ENCODE assay signal across 14 cellular contexts in genomic region chr5:64295100-64295499, GRCh38.
DNase-seq lines count a peak whose midpoint lies in the region; ATAC-seq lines count a peak whose summit lies in the region.
"Had no signal": no experiment of that assay in that cellular context is flagged by ENCODE, and none has a peak within 500 bp of the region (broad histone marks: within the 10 kb centered on the region; RNA-seq: fewer than 3 reads in every experiment).

No MANE protein-coding gene starts in this region.

- ATAC-seq in HG03280 (IDR thresholded peaks at IDR 0.05; ENCODE audit: unreplicated experiment): no peak
- ATAC-seq in stimulated activated naive CD8-positive, alpha-beta T cell treated with anti-CD3 and anti-CD28 coated beads, Interleukin-15, amount 100 ng/mL, for 72 hours: no peak
- ATAC-seq in GM21825 (IDR thresholded peaks at IDR 0.05; ENCODE audit: unreplicated experiment): no peak

- H3K4me3 Mint-ChIP-seq in stimulated activated naive CD8-positive, alpha-beta T cell treated with anti-CD3 and anti-CD28 coated beads, Interleukin-15, amount 100 ng/mL, for 72 hours: no peak overlapping the region

- no peak overlapping the region for H3K27ac Mint-ChIP-seq in stimulated activated naive CD8-positive, alpha-beta T cell treated with anti-CD3 and anti-CD28 coated beads, Interleukin-15, amount 100 ng/mL, for 72 hours

- no peaks in the 10 kb centered on the region for H3K4me1 Mint-ChIP-seq in stimulated activated naive CD8-positive, alpha-beta T cell treated with anti-CD3 and anti-CD28 coated beads, Interleukin-15, amount 100 ng/mL, for 72 hours

- H3K27me3 Mint-ChIP-seq in stimulated activated naive CD8-positive, alpha-beta T cell treated with anti-CD3 and anti-CD28 coated beads, Interleukin-15, amount 100 ng/mL, for 72 hours: no peaks in the 10 kb centered on the region

- peak; percentile 79 for DNase-seq in DMS53 (lab: John Stamatoyannopoulos, UW)
- peak; percentile 21 for DNase-seq in NCI-H1694 treated with DMSO at 0.1 percent for 48 hours (lab: John Stamatoyannopoulos, UW)
- peak; percentile 80 for DNase-seq in NCI-H345 treated with DMSO at 0.1 percent for 48 hours (lab: John Stamatoyannopoulos, UW; ENCODE audit: unreplicated experiment)
- peak; percentile 46 for DNase-seq in cerebellum (ENCODE audit: low spot score)
- no peak for DNase-seq in stimulated activated naive CD8-positive, alpha-beta T cell treated with anti-CD3 and anti-CD28 coated beads, Interleukin-15, amount 100 ng/mL, for 72 hours
- DNase-seq: DMS153, GM23248, NCI-H1105 treated with DMSO at 0.1 percent for 48 hours, NCI-H2081 treated with DMSO at 0.1 percent for 48 hours, NCI-H446 treated with DMSO at 0.1 percent for 48 hours, Right ventricle myocardium superior, SK-N-SH had no signal

- peaks cover 5 to 16% of the 10 kb centered on the region in 2 donors for H3K9me3 Mint-ChIP-seq in stimulated activated naive CD8-positive, alpha-beta T cell treated with anti-CD3 and anti-CD28 coated beads, Interleukin-15, amount 100 ng/mL, for 72 hours

Comparison
In these comparisons a context has a peak if more than half of its experiments do, and no peak if none do; other contexts are left out.
1. DNase-seq: peak in DMS53 (single experiment), NCI-H1694 treated with DMSO at 0.1 percent for 48 hours (single experiment), NCI-H345 treated with DMSO at 0.1 percent for 48 hours (single experiment) and cerebellum (single experiment); none in stimulated activated naive CD8-positive, alpha-beta T cell treated with anti-CD3 and anti-CD28 coated beads, Interleukin-15, amount 100 ng/mL, for 72 hours (0 of 2).